In the genomic region with DNA sequence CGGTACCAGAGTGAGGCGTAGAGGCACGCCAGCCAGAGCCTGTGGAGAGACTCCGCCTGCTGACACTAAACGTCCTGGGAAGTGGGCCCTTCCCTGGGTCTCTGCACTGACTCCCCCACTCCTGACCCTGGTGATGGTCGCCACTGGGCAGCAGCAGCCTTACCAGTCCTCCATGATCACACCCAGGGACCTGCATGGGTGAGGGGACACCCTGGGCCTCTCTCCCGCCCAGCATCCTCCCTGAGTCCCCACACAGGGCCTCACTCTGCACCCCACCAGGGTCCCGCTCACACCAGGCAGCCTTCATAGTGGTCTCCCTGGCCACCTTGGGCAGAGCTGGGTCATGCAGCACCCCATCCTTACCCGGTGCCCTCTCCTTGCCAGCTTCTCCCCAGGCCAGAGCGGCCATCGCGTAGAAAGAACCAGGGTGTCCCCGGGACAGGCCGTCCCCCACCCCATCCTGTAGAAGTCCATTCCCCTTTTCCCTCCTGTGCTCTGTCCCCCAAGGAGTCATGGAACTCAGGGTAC, we compare ENCODE assay signal across 27 cellular contexts. TPM values are rescaled to one million over a fixed set of nuclear protein-coding genes. Genes with fewer than 3 reads are reported as not detected.
"Had no signal": no experiment of that assay in that cellular context is flagged by ENCODE, and none has a peak within 500 bp of the region (broad histone marks: within the 10 kb centered on the region; RNA-seq: fewer than 3 reads in every experiment).

No MANE protein-coding gene starts in this region.

- H3K4me1 Mint-ChIP-seq: activated CD4-positive, alpha-beta T cell treated with anti-CD3 and anti-CD28 coated beads, Interleukin-2, amount 10 ng/mL, durations not matched to agents 24 days and 14 days; activated naive CD4-positive, alpha-beta T cell treated with anti-CD3 and anti-CD28 coated beads, Interleukin-2, amount 10 ng/mL, durations not matched to agents 7 days and 5 days; activated naive CD8-positive, alpha-beta T cell treated with anti-CD3 and anti-CD28 coated beads for 36 hours; WTC11 had no signal

- H3K27me3 Mint-ChIP-seq: activated CD4-positive, alpha-beta memory T cell treated with anti-CD3 and anti-CD28 coated beads for 36 hours; activated CD4-positive, alpha-beta T cell treated with anti-CD3 and anti-CD28 coated beads, Interleukin-2, amount 10 ng/mL, durations not matched to agents 24 days and 14 days; activated naive CD8-positive, alpha-beta T cell treated with anti-CD3 and anti-CD28 coated beads for 36 hours; T-helper 17 cell had no signal

- H3K9me3 ChIP-seq: SJSA1 had no signal

- H3K27ac ChIP-seq: brain microvascular endothelial cell, SJSA1 had no signal

- H3K9me3 Mint-ChIP-seq: activated CD4-positive, alpha-beta memory T cell treated with anti-CD3 and anti-CD28 coated beads for 36 hours; activated CD4-positive, alpha-beta T cell treated with anti-CD3 and anti-CD28 coated beads, Interleukin-2, amount 10 ng/mL, durations not matched to agents 24 days and 14 days; activated naive CD8-positive, alpha-beta T cell treated with anti-CD3 and anti-CD28 coated beads for 36 hours; activated T-cell treated with anti-CD3 and anti-CD28 coated beads, Interleukin-2, amount 50 U/mL, for 4 hours; WTC11 had no signal

- H3K4me3 ChIP-seq: cardiac muscle cell, SJSA1 had no signal

- H3K27ac Mint-ChIP-seq: activated CD4-positive, alpha-beta memory T cell treated with anti-CD3 and anti-CD28 coated beads for 36 hours; activated CD4-positive, alpha-beta T cell treated with anti-CD3 and anti-CD28 coated beads, Interleukin-2, amount 10 ng/mL, durations not matched to agents 24 days and 14 days; activated naive CD4-positive, alpha-beta T cell treated with anti-CD3 and anti-CD28 coated beads, Interleukin-2, amount 10 ng/mL, durations not matched to agents 7 days and 5 days; activated naive CD8-positive, alpha-beta T cell treated with anti-CD3 and anti-CD28 coated beads for 36 hours; T-helper 17 cell had no signal

- H3K4me3 Mint-ChIP-seq: activated CD4-positive, alpha-beta memory T cell treated with anti-CD3 and anti-CD28 coated beads for 36 hours; activated CD4-positive, alpha-beta T cell treated with anti-CD3 and anti-CD28 coated beads, Interleukin-2, amount 10 ng/mL, durations not matched to agents 24 days and 14 days; activated naive CD4-positive, alpha-beta T cell treated with anti-CD3 and anti-CD28 coated beads, Interleukin-2, amount 10 ng/mL, durations not matched to agents 7 days and 5 days; activated naive CD8-positive, alpha-beta T cell treated with anti-CD3 and anti-CD28 coated beads for 36 hours; activated T-cell treated with anti-CD3 and anti-CD28 coated beads, Interleukin-2, amount 50 U/mL, for 4 hours; T-helper 17 cell; WTC11 had no signal

- DNase-seq: activated CD4-positive, alpha-beta T cell treated with anti-CD3 and anti-CD28 coated beads for 1 hour; activated CD4-positive, alpha-beta T cell treated with anti-CD3 and anti-CD28 coated beads, Interleukin-2, amount 10 ng/mL, durations not matched to agents 24 days and 14 days; activated CD8-positive, alpha-beta memory T cell treated with anti-CD3 and anti-CD28 coated beads for 24 hours; activated gamma-delta T cell; activated naive CD4-positive, alpha-beta T cell treated with anti-CD3 and anti-CD28 coated beads, Interleukin-2, amount 10 ng/mL, durations not matched to agents 7 days and 5 days; activated naive CD8-positive, alpha-beta T cell treated with anti-CD3 and anti-CD28 coated beads for 36 hours; activated T-cell treated with anti-CD3 and anti-CD28 coated beads, Interleukin-2, amount 50 U/mL, for 4 hours; brain microvascular endothelial cell; KG1; NCI-H1092; NCI-H1417 treated with DMSO at 0.1 percent for 48 hours; NCI-H1694; NCI-H2029 treated with DMSO at 0.1 percent for 48 hours; NCI-H510A treated with DMSO at 0.1 percent for 48 hours; NCI-H69; NK-92 treated with Interleukin-12 subunit alpha and Interleukin-12 subunit beta, amount 100 ng/mL, for 24 hours; OCI-M1; RPMI8226; SHP77; T-helper 17 cell; T-helper 9 cell had no signal

- H3K27me3 ChIP-seq: brain microvascular endothelial cell, cardiac muscle cell, SJSA1 had no signal

- ATAC-seq: T-helper 17 cell, WTC11 had no signal

- H3K4me1 ChIP-seq: SJSA1 had no signal

RNA-seq across cellular contexts. Expression of gene RGS11, which starts 10.7 kb away (rescaled TPM):
- total RNA-seq: activated naive CD8-positive, alpha-beta T cell treated with anti-CD3 and anti-CD28 coated beads for 36 hours; M059J; SJSA1; T-helper 17 cell had no signal

RNA-seq across cellular contexts. Expression of gene ARHGDIG, which starts 15.3 kb away (rescaled TPM):
- total RNA-seq: activated CD4-positive, alpha-beta memory T cell treated with anti-CD3 and anti-CD28 coated beads for 36 hours; activated CD4-positive, alpha-beta T cell treated with anti-CD3 and anti-CD28 coated beads, Interleukin-2, amount 10 ng/mL, durations not matched to agents 24 days and 14 days; activated naive CD8-positive, alpha-beta T cell treated with anti-CD3 and anti-CD28 coated beads for 36 hours; activated T-cell treated with anti-CD3 and anti-CD28 coated beads, Interleukin-2, amount 50 U/mL, for 4 hours; LHCN-M2; M059J; SJSA1; T-helper 17 cell had no signal

RNA-seq across cellular contexts. Expression of gene PDIA2, which starts 17.9 kb away (rescaled TPM):
- total RNA-seq: activated CD4-positive, alpha-beta memory T cell treated with anti-CD3 and anti-CD28 coated beads for 36 hours; activated CD4-positive, alpha-beta T cell treated with anti-CD3 and anti-CD28 coated beads, Interleukin-2, amount 10 ng/mL, durations not matched to agents 24 days and 14 days; activated naive CD8-positive, alpha-beta T cell treated with anti-CD3 and anti-CD28 coated beads for 36 hours; activated T-cell treated with anti-CD3 and anti-CD28 coated beads, Interleukin-2, amount 50 U/mL, for 4 hours; SJSA1 had no signal
